11 cellular contexts compared by ENCODE assay signal in the genomic region with DNA sequence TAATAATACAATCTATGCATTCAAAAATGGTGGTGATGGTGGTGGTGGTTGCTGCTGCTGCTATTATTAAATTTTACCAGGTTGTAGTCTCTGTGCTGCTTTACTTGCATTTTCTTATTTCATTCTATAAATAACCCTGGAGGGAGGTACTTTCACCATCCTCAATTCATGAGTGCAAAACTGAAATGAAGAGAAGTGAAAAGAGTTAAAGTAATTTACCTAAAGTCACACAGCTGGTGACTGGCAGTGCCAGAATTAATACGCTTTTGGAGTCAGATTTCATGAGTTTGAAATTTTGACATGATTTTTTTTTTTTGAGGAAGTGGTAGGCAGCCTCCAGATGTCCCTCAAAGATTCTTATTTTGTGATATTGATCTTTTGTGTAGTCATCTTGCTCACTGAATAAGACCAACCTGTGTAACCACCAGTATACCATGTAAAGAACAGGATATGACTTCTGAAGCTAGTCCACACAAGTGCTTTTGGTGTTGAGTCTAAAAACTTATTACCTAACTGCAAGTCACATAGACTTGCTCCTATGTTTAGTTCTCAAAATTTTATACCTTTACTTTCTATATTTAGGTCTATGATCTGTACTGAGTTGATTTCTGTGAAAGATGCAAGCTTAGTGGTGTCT.
DNase-seq lines count a peak whose midpoint lies in the region; ATAC-seq and TF ChIP-seq lines count a peak whose summit lies in the region.
"Had no signal": no experiment of that assay in that cellular context is flagged by ENCODE, and none has a peak within 500 bp of the region (broad histone marks: within the 10 kb centered on the region; RNA-seq: fewer than 3 reads in every experiment).

No MANE protein-coding gene starts in this region.

- H3K4me3 ChIP-seq in NB4 (ENCODE audit: low read depth, low read length) (no peak overlapping the region), foreskin fibroblast (ENCODE audit: low read depth in 1 of 2, low read length in 2 of 2) (no peak overlapping the region)

- DNase-seq in NB4 (ENCODE audit: low read depth): peak; percentile 1
- DNase-seq in foreskin fibroblast: no peak
- no peak for DNase-seq in UCSD-AML1 (lab: John Stamatoyannopoulos, UW; ENCODE audit: unreplicated experiment)
- DNase-seq in cardiac septum (ENCODE audit: low spot score): no peak
- DNase-seq: activated naive CD4-positive, alpha-beta T cell treated with anti-CD3 and anti-CD28 coated beads for 36 hours; T-helper 9 cell had no signal

- TF ChIP-seq CTCF in NB4 (IDR thresholded peaks at IDR 0.05; ENCODE audit: low read depth, low read length) (no peak), foreskin fibroblast (IDR thresholded peaks at IDR 0.05; ENCODE audit: low read depth, low read length) (no peak)

- intact Hi-C loops in cardiac septum (cut with DNase I): no loop called here

- ATAC-seq in GM18868 (IDR thresholded peaks at IDR 0.05; ENCODE audit: unreplicated experiment): peak; percentile 89
- ATAC-seq in GM21717 (IDR thresholded peaks at IDR 0.05; ENCODE audit: unreplicated experiment): peak; percentile 92
- ATAC-seq in HG03103 (IDR thresholded peaks at IDR 0.05; ENCODE audit: low read depth, unreplicated experiment): peak; percentile 88
- no peak for ATAC-seq in activated CD4-positive, CD25-positive, alpha-beta regulatory T cell treated with anti-CD3 and anti-CD28 coated beads, Interleukin-2, amount 50 U/mL, for 24 hours
- ATAC-seq: Panc1 had no signal

- no peak for TF ChIP-seq POLR2A in NB4 (IDR thresholded peaks at IDR 0.05; ENCODE audit: extremely low read depth, insufficient read length)

Comparison
In these comparisons a context has a peak if more than half of its experiments do, and no peak if none do; other contexts are left out.
1. ATAC-seq: peak in GM18868 (single experiment), GM21717 (single experiment) and HG03103 (single experiment); none in activated CD4-positive, CD25-positive, alpha-beta regulatory T cell treated with anti-CD3 and anti-CD28 coated beads, Interleukin-2, amount 50 U/mL, for 24 hours (0 of 2).